ENCODE assay signal across 1 cellular context in the genomic region with DNA sequence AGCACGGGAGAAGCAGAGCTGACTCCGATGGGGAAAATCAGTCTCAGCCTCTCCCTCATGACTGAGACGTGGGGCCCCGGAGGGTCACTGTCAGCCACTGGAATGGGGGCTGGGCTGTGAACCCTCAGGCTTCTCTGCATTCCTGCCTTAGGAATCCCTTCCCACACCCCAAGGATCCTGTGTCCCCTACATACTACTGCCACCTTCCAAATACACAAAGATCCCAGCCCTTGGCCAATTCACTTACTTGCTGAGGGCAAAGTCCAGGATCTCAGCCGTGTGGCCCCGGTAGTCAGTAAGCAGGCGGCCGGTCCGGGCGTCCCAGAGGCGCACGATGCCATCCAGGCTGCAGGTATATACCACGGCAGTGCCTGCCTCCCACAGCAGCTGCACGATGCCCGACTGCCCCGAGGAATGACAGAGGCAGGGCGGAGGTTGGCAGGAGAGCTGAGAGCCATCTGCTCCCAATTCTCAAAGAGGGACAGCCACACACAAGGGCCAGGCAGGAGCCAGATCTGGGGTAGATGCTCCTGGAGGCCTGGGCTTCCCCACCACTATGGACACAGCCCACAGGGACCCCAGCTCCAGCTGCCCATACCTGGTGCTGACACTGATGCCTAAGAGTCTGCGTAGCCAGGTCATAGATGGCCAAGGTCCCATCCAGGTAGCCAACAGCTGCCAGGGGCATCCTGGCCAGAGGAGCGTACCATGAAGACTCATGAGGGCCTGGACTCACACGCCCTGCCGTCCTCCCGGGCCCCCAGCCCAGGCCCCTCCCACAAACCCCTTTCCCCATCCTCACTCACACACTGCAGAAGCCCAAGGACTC.
TF ChIP-seq lines count a peak whose summit lies in the region.

No MANE protein-coding gene starts in this region.

TF ChIP-seq in HepG2, 621 proteins besides CTCF, POLR2A, EP300 and RAD21 (continued from another document):
- no peak for TF ChIP-seq CREB3 (CRISPR knock-in tag; IDR thresholded peaks at IDR 0.05)
- no peak for TF ChIP-seq ZNF678 (CRISPR knock-in tag; IDR thresholded peaks at IDR 0.05)
- TF ChIP-seq MBNL3 (CRISPR knock-in tag; conservative IDR thresholded peaks at IDR 0.05) = no peak
- TF ChIP-seq ELF4 (CRISPR knock-in tag; IDR thresholded peaks at IDR 0.05; ENCODE audit: borderline replicate concordance) = no peak
- TF ChIP-seq, protein P1, sequence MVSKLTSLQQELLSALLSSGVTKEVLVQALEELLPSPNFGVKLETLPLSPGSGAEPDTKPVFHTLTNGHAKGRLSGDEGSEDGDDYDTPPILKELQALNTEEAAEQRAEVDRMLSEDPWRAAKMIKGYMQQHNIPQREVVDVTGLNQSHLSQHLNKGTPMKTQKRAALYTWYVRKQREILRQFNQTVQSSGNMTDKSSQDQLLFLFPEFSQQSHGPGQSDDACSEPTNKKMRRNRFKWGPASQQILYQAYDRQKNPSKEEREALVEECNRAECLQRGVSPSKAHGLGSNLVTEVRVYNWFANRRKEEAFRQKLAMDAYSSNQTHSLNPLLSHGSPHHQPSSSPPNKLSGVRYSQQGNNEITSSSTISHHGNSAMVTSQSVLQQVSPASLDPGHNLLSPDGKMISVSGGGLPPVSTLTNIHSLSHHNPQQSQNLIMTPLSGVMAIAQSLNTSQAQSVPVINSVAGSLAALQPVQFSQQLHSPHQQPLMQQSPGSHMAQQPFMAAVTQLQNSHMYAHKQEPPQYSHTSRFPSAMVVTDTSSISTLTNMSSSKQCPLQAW (CRISPR knock-in tag; IDR thresholded peaks at IDR 0.05) = no peak
- no peak for TF ChIP-seq GFI1 (CRISPR knock-in tag; IDR thresholded peaks at IDR 0.05; ENCODE audit: borderline replicate concordance)
- no peak for TF ChIP-seq ZNF773 (CRISPR knock-in tag; IDR thresholded peaks at IDR 0.05; ENCODE audit: borderline replicate concordance)
- peak; percentile 56; the same call in 1 of the 2 replicates for TF ChIP-seq ZMYM4 (CRISPR knock-in tag; IDR thresholded peaks at IDR 0.05)
- TF ChIP-seq NFE2L1 (CRISPR knock-in tag; IDR thresholded peaks at IDR 0.05; ENCODE audit: borderline replicate concordance) = 0 out of 2 replicates have a peak, but pooled peaks have one; percentile 52
- no peak for TF ChIP-seq ZNF768 (CRISPR knock-in tag; IDR thresholded peaks at IDR 0.05)
- TF ChIP-seq, protein P2, sequence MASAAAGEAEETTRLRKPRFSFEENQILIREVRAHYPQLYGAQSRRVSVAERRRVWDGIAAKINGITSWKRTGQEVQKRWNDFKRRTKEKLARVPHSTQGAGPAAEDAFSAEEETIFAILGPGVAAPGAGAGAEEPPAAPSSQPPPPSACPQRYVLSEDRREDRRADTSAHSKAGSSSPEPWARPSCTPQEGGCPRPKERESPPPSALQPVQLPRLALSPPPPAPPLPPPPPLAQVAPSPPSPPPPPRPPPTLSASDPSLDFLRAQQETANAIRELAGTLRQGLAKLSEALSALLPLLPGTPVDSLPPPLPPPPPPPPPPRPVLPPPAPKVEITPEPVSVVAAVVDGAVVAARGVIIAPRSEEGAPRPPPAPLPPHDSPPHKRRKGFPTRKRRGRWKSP (CRISPR knock-in tag; IDR thresholded peaks at IDR 0.05) = no peak
- no peak for TF ChIP-seq NR2F2 (IDR thresholded peaks at IDR 0.05; ENCODE audit: borderline replicate concordance, low read depth)
